ENCODE assay signal across 2 cellular contexts in genomic region chr7:128791121-128791967, GRCh38.
TF ChIP-seq lines count a peak whose summit lies in the region.

No MANE protein-coding gene starts in this region.

TF ChIP-seq in HEK293, 187 proteins besides CTCF, POLR2A, EP300 and RAD21 (continued from another document and continues in another):
- TF ChIP-seq AEBP2 (tag by site-specific recombination; IDR thresholded peaks at IDR 0.05; ENCODE audit: borderline replicate concordance) (no peak), ZNF426 (tag by site-specific recombination; IDR thresholded peaks at IDR 0.05) (no peak), ZBTB6 (tag by site-specific recombination; IDR thresholded peaks at IDR 0.05) (peak; percentile 100), ZNF132 (tag by site-specific recombination; IDR thresholded peaks at IDR 0.05; ENCODE audit: borderline replicate concordance) (no peak), ZNF221 (tag by site-specific recombination; IDR thresholded peaks at IDR 0.05; ENCODE audit: borderline replicate concordance) (no peak), ZNF621 (tag by site-specific recombination; IDR thresholded peaks at IDR 0.05) (no peak), ZNF624 (tag by site-specific recombination; IDR thresholded peaks at IDR 0.05) (no peak), ZFP3 (tag by site-specific recombination; IDR thresholded peaks at IDR 0.05; ENCODE audit: low read depth) (no peak), ZNF76 (tag by site-specific recombination; IDR thresholded peaks at IDR 0.05; ENCODE audit: borderline replicate concordance, low read depth) (0 out of 2 replicates have a peak, but pooled peaks have one; percentile 40), GFI1B (tag by site-specific recombination; IDR thresholded peaks at IDR 0.05) (no peak), ZNF214 (tag by site-specific recombination; IDR thresholded peaks at IDR 0.05; ENCODE audit: borderline replicate concordance) (no peak), HOXD13 (CRISPR knock-in tag; IDR thresholded peaks at IDR 0.05; ENCODE audit: borderline replicate concordance) (no peak), ZBTB7A (tag by site-specific recombination; IDR thresholded peaks at IDR 0.05; ENCODE audit: low read depth) (peak; percentile 70; the same call in 1 of the 2 replicates), ZNF391 (tag by site-specific recombination; IDR thresholded peaks at IDR 0.05; ENCODE audit: borderline replicate concordance, low read depth) (peak; percentile 79; the same call in 1 of the 2 replicates), KLF1 (tag by site-specific recombination; IDR thresholded peaks at IDR 0.05) (peak; percentile 53), ZNF776 (tag by site-specific recombination; IDR thresholded peaks at IDR 0.05; ENCODE audit: borderline replicate concordance) (no peak), ZNF785 (tag by site-specific recombination; IDR thresholded peaks at IDR 0.05) (no peak), MYNN (tag by site-specific recombination; IDR thresholded peaks at IDR 0.05; ENCODE audit: borderline replicate concordance) (no peak), ZNF175 (tag by site-specific recombination; IDR thresholded peaks at IDR 0.05) (no peak), SP2 (tag by site-specific recombination; IDR thresholded peaks at IDR 0.05) (peak; percentile 64; the same call in 1 of the 2 replicates), ZNF37A (tag by site-specific recombination; IDR thresholded peaks at IDR 0.05) (no peak), ZNF692 (tag by site-specific recombination; IDR thresholded peaks at IDR 0.05) (peak; percentile 77), ZNF404 (tag by site-specific recombination; IDR thresholded peaks at IDR 0.05) (no peak), PATZ1 (tag by site-specific recombination; IDR thresholded peaks at IDR 0.05) (peak; percentile 83)

TF ChIP-seq in K562, 482 proteins besides CTCF, POLR2A, EP300 and RAD21 (continued from another document and continues in another):
- TF ChIP-seq ATF4 (CRISPR knock-in tag; IDR thresholded peaks at IDR 0.05) (0 out of 2 replicates have a peak, but pooled peaks have one; percentile 29), UBTF (IDR thresholded peaks at IDR 0.05; ENCODE audit: borderline replicate concordance in 1 of 2, low read depth in 2 of 2, low read length in 2 of 2) (peak; percentile 88 to 94; a peak in 3 of 4 replicates), FIP1L1 (IDR thresholded peaks at IDR 0.05; ENCODE audit: low read depth, low read length, poor library complexity, severe bottlenecking) (peak; percentile 35), NRF1 (conservative IDR thresholded peaks at IDR 0.05 in 1 of 2, IDR thresholded peaks at IDR 0.05 in 1 of 2) (peak; percentile 83), RB1 (IDR thresholded peaks at IDR 0.05; ENCODE audit: low read depth) (peak; percentile 67), ILF3 (IDR thresholded peaks at IDR 0.05; ENCODE audit: borderline replicate concordance) (no peak), PHF20 (IDR thresholded peaks at IDR 0.05; ENCODE audit: partially characterized antibody) (peak; percentile 44), SMAD4 (CRISPR knock-in tag; conservative IDR thresholded peaks at IDR 0.05) (peak; percentile 77; the same call in 1 of the 2 replicates), VEZF1 (CRISPR knock-in tag; IDR thresholded peaks at IDR 0.05) (peak; percentile 90), SP1 (CRISPR knock-in tag; IDR thresholded peaks at IDR 0.05) (peak; percentile 67; the same call in 1 of the 2 replicates), EWSR1 (IDR thresholded peaks at IDR 0.05; ENCODE audit: borderline replicate concordance, low read depth, partially characterized antibody) (no peak), ZNF639 (CRISPR knock-in tag; conservative IDR thresholded peaks at IDR 0.05 in 1 of 2, IDR thresholded peaks at IDR 0.05 in 1 of 2) (peak in 1 of 2 experiments; percentile 51; a peak in 1 of 4 replicates), ZNF584 (CRISPR knock-in tag; IDR thresholded peaks at IDR 0.05; ENCODE audit: low read depth) (no peak), GABPB1 (CRISPR knock-in tag; IDR thresholded peaks at IDR 0.05) (peak; percentile 52; the same call in 1 of the 2 replicates), BRD4 (IDR thresholded peaks at IDR 0.05) (0 out of 2 replicates have a peak, but pooled peaks have one; percentile 56), NCOA4 (IDR thresholded peaks at IDR 0.05; ENCODE audit: partially characterized antibody) (no peak), HMGXB4 (CRISPR knock-in tag; IDR thresholded peaks at IDR 0.05) (peak; percentile 62), ZNF75A (CRISPR knock-in tag; IDR thresholded peaks at IDR 0.05) (0 out of 2 replicates have a peak, but pooled peaks have one; percentile 7), ZNF263 (CRISPR knock-in tag; IDR thresholded peaks at IDR 0.05; ENCODE audit: borderline replicate concordance) (peak; percentile 94), PML (IDR thresholded peaks at IDR 0.05; ENCODE audit: low read length) (peak; percentile 33; the same call in 1 of the 2 replicates), HEY1 (CRISPR knock-in tag; IDR thresholded peaks at IDR 0.05; ENCODE audit: borderline replicate concordance) (no peak), EP400 (IDR thresholded peaks at IDR 0.05) (peak; percentile 44; the same call in 1 of the 2 replicates), PCBP1 (IDR thresholded peaks at IDR 0.05; ENCODE audit: low read depth, low read length, poor library complexity, severe bottlenecking) (no peak), ZNF592 (IDR thresholded peaks at IDR 0.05) (peak; percentile 20; the same call in 1 of the 2 replicates), GATAD2B (IDR thresholded peaks at IDR 0.05; ENCODE audit: borderline replicate concordance) (peak; percentile 84; the same call in 1 of the 2 replicates), ZEB2 (IDR thresholded peaks at IDR 0.05) (0 out of 2 replicates have a peak, but pooled peaks have one; percentile 24), CAMTA2 (CRISPR knock-in tag; conservative IDR thresholded peaks at IDR 0.05) (no peak), ZFX (CRISPR knock-in tag; IDR thresholded peaks at IDR 0.05) (peak; percentile 70), ZNF436 (CRISPR knock-in tag; IDR thresholded peaks at IDR 0.05) (peak; percentile 72; the same call in 1 of the 2 replicates), TAF1 (IDR thresholded peaks at IDR 0.05; ENCODE audit: control insufficient read depth, extremely low read depth, insufficient read depth, low read length, severe bottlenecking) (peak; percentile 79), SMARCE1 (IDR thresholded peaks at IDR 0.05) (0 out of 2 replicates have a peak, but pooled peaks have one; percentile 23), NR3C1 (CRISPR knock-in tag; IDR thresholded peaks at IDR 0.05) (0 out of 2 replicates have a peak, but pooled peaks have one; percentile 51), ZBTB7A (IDR thresholded peaks at IDR 0.05; ENCODE audit: borderline replicate concordance, control insufficient read depth, low read depth, low read length) (peak; percentile 80), ZNF512 (tag; IDR thresholded peaks at IDR 0.05) (peak; percentile 53; the same call in 1 of the 2 replicates), ZNF511 (CRISPR knock-in tag; IDR thresholded peaks at IDR 0.05) (0 out of 2 replicates have a peak, but pooled peaks have one; percentile 23), ELF2 (CRISPR knock-in tag; IDR thresholded peaks at IDR 0.05) (0 out of 2 replicates have a peak, but pooled peaks have one; percentile 40), NONO (IDR thresholded peaks at IDR 0.05; ENCODE audit: low read depth in 2 of 2, low read length in 1 of 2) (peak in 1 of 2 experiments; percentile 57; a peak in 3 of 4 replicates)
